32 cellular contexts compared by ENCODE assay signal in genomic region chr11:102050927-102051575, GRCh38. TPM values are rescaled to one million over a fixed set of nuclear protein-coding genes. Genes with fewer than 3 reads are reported as not detected.
"Had no signal": no experiment of that assay in that cellular context is flagged by ENCODE, and none has a peak within 500 bp of the region (broad histone marks: within the 10 kb centered on the region; RNA-seq: fewer than 3 reads in every experiment).

No MANE protein-coding gene starts in this region.

- H3K9me3 ChIP-seq: adrenal gland, ascending aorta, esophagus muscularis mucosa, gastroesophageal sphincter had no signal

- FAIRE-seq: colon had no signal

- ATAC-seq: activated CD4-positive, alpha-beta T cell treated with anti-CD3 and anti-CD28 coated beads for 36 hours; activated CD8-positive, alpha-beta memory T cell treated with anti-CD3 and anti-CD28 coated beads, Interleukin-2, amount 10 ng/mL, durations not matched to agents 7 days and 5 days; activated CD8-positive, alpha-beta T cell treated with anti-CD3 and anti-CD28 coated beads, Interleukin-2, amount 10 ng/mL, durations not matched to agents 7 days and 5 days; activated naive CD8-positive, alpha-beta T cell treated with anti-CD3 and anti-CD28 coated beads, Interleukin-2, amount 50 U/mL, for 24 hours; effector memory CD8-positive, alpha-beta T cell; gastroesophageal sphincter had no signal

- DNase-seq: activated CD4-positive, alpha-beta memory T cell treated with anti-CD3 and anti-CD28 coated beads for 36 hours; activated CD4-positive, alpha-beta T cell treated with anti-CD3 and anti-CD28 coated beads for 36 hours; activated CD4-positive, alpha-beta T cell treated with anti-CD3 and anti-CD28 coated beads, Interleukin-2, amount 10 ng/mL, durations not matched to agents 24 days and 14 days; activated CD4-positive, CD25-positive, alpha-beta regulatory T cell; activated CD4-positive, CD25-positive, alpha-beta regulatory T cell treated with anti-CD3 and anti-CD28 coated beads, Interleukin-2, amount 50 U/mL, for 72 hours; activated CD8-positive, alpha-beta memory T cell treated with anti-CD3 and anti-CD28 coated beads, Interleukin-2, amount 10 ng/mL, durations not matched to agents 7 days and 5 days; activated CD8-positive, alpha-beta memory T cell treated with anti-CD3 and anti-CD28 coated beads, Interleukin-2, amount 50 U/mL, for 4 hours; activated CD8-positive, alpha-beta T cell treated with anti-CD3 and anti-CD28 coated beads, Interleukin-2, amount 10 ng/mL, durations not matched to agents 7 days and 5 days; activated effector memory CD4-positive, alpha-beta T cell treated with anti-CD3 and anti-CD28 coated beads, Interleukin-2, amount 50 U/mL, for 16 hours; activated naive CD4-positive, alpha-beta T cell treated with anti-CD3 and anti-CD28 coated beads for 36 hours; activated naive CD8-positive, alpha-beta T cell treated with anti-CD3 and anti-CD28 coated beads for 36 hours; activated naive CD8-positive, alpha-beta T cell treated with anti-CD3 and anti-CD28 coated beads, Interleukin-2, amount 50 U/mL, for 24 hours; activated T-cell treated with anti-CD3 and anti-CD28 coated beads, Interleukin-2, amount 50 U/mL, for 1 hour; activated T-cell treated with anti-CD3 and anti-CD28 coated beads, Interleukin-2, amount 50 U/mL, for 48 hours; adrenal gland; caudate nucleus; cortex of kidney; dermis blood vessel endothelial cell; effector CD4-positive, alpha-beta T cell; effector memory CD8-positive, alpha-beta T cell; erythroblast; foreskin melanocyte; T-helper 2 cell had no signal

- H3K36me3 Mint-ChIP-seq: activated CD4-positive, alpha-beta memory T cell treated with anti-CD3 and anti-CD28 coated beads for 36 hours; activated CD8-positive, alpha-beta memory T cell treated with anti-CD3 and anti-CD28 coated beads, Interleukin-2, amount 10 ng/mL, durations not matched to agents 7 days and 5 days; activated naive CD4-positive, alpha-beta T cell treated with anti-CD3 and anti-CD28 coated beads, Interleukin-2, amount 50 U/mL, for 24 hours; activated naive CD8-positive, alpha-beta T cell treated with anti-CD3 and anti-CD28 coated beads for 36 hours had no signal

- H3K36me3 ChIP-seq: adrenal gland, ascending aorta, esophagus muscularis mucosa, gastroesophageal sphincter had no signal

- H3K4me3 Mint-ChIP-seq: activated CD4-positive, alpha-beta memory T cell treated with anti-CD3 and anti-CD28 coated beads for 36 hours; activated CD4-positive, alpha-beta T cell treated with anti-CD3 and anti-CD28 coated beads for 36 hours; activated CD4-positive, alpha-beta T cell treated with anti-CD3 and anti-CD28 coated beads, Interleukin-2, amount 10 ng/mL, durations not matched to agents 24 days and 14 days; activated CD8-positive, alpha-beta memory T cell treated with anti-CD3 and anti-CD28 coated beads, Interleukin-2, amount 10 ng/mL, durations not matched to agents 7 days and 5 days; activated CD8-positive, alpha-beta T cell treated with anti-CD3 and anti-CD28 coated beads, Interleukin-2, amount 10 ng/mL, durations not matched to agents 7 days and 5 days; activated naive CD4-positive, alpha-beta T cell treated with anti-CD3 and anti-CD28 coated beads for 36 hours; activated naive CD4-positive, alpha-beta T cell treated with anti-CD3 and anti-CD28 coated beads, Interleukin-2, amount 50 U/mL, for 24 hours; activated naive CD8-positive, alpha-beta T cell treated with anti-CD3 and anti-CD28 coated beads for 36 hours; activated naive CD8-positive, alpha-beta T cell treated with anti-CD3 and anti-CD28 coated beads, Interleukin-2, amount 50 U/mL, for 24 hours; activated T-helper 1 cell treated with anti-CD3 and anti-CD28 coated beads, Interleukin-12 subunit alpha, Interleukin-12 subunit beta, Interleukin-2, Interleukin-4 antibody, amounts not matched to agents 30 ng/mL and 10 ng/mL and 1 ng/mL, durations not matched to agents 14 hours and 24 hours and 36 hours; effector memory CD8-positive, alpha-beta T cell had no signal

- H3K9me3 Mint-ChIP-seq: activated CD4-positive, alpha-beta memory T cell treated with anti-CD3 and anti-CD28 coated beads for 36 hours; activated CD4-positive, alpha-beta T cell treated with anti-CD3 and anti-CD28 coated beads, Interleukin-2, amount 10 ng/mL, durations not matched to agents 24 days and 14 days; activated naive CD4-positive, alpha-beta T cell treated with anti-CD3 and anti-CD28 coated beads for 36 hours; activated naive CD4-positive, alpha-beta T cell treated with anti-CD3 and anti-CD28 coated beads, Interleukin-2, amount 50 U/mL, for 24 hours; activated naive CD8-positive, alpha-beta T cell treated with anti-CD3 and anti-CD28 coated beads for 36 hours; activated T-helper 1 cell treated with anti-CD3 and anti-CD28 coated beads, Interleukin-12 subunit alpha, Interleukin-12 subunit beta, Interleukin-2, Interleukin-4 antibody, amounts not matched to agents 30 ng/mL and 10 ng/mL and 1 ng/mL, durations not matched to agents 14 hours and 24 hours and 36 hours; activated T-helper 2 cell treated with anti-CD3 and anti-CD28 coated beads, Interferon-gamma antibody, Interleukin-2, Interleukin-4, amounts not matched to agents 10 μg/mL and 5 μg/mL and 100 μg/mL, durations not matched to agents 14 hours and 24 hours and 36 hours; effector memory CD8-positive, alpha-beta T cell had no signal

- H3K27ac Mint-ChIP-seq: activated CD4-positive, alpha-beta memory T cell treated with anti-CD3 and anti-CD28 coated beads for 36 hours; activated CD4-positive, alpha-beta T cell treated with anti-CD3 and anti-CD28 coated beads for 36 hours; activated CD4-positive, alpha-beta T cell treated with anti-CD3 and anti-CD28 coated beads, Interleukin-2, amount 10 ng/mL, durations not matched to agents 24 days and 14 days; activated CD8-positive, alpha-beta memory T cell treated with anti-CD3 and anti-CD28 coated beads, Interleukin-2, amount 10 ng/mL, durations not matched to agents 7 days and 5 days; activated CD8-positive, alpha-beta T cell treated with anti-CD3 and anti-CD28 coated beads, Interleukin-2, amount 10 ng/mL, durations not matched to agents 7 days and 5 days; activated naive CD4-positive, alpha-beta T cell treated with anti-CD3 and anti-CD28 coated beads for 36 hours; activated naive CD4-positive, alpha-beta T cell treated with anti-CD3 and anti-CD28 coated beads, Interleukin-2, amount 50 U/mL, for 24 hours; activated naive CD8-positive, alpha-beta T cell treated with anti-CD3 and anti-CD28 coated beads for 36 hours; activated naive CD8-positive, alpha-beta T cell treated with anti-CD3 and anti-CD28 coated beads, Interleukin-2, amount 50 U/mL, for 24 hours; activated T-helper 1 cell treated with anti-CD3 and anti-CD28 coated beads, Interleukin-12 subunit alpha, Interleukin-12 subunit beta, Interleukin-2, Interleukin-4 antibody, amounts not matched to agents 30 ng/mL and 10 ng/mL and 1 ng/mL, durations not matched to agents 14 hours and 24 hours and 36 hours; activated T-helper 2 cell treated with anti-CD3 and anti-CD28 coated beads, Interferon-gamma antibody, Interleukin-2, Interleukin-4, amounts not matched to agents 10 μg/mL and 5 μg/mL and 100 μg/mL, durations not matched to agents 14 hours and 24 hours and 36 hours; effector memory CD8-positive, alpha-beta T cell had no signal

- H3K4me3 ChIP-seq: adrenal gland, ascending aorta, esophagus muscularis mucosa, gastroesophageal sphincter had no signal

- H3K27me3 ChIP-seq: adrenal gland, ascending aorta, esophagus muscularis mucosa, gastroesophageal sphincter had no signal

- H3K27ac ChIP-seq: adrenal gland, ascending aorta, esophagus muscularis mucosa, gastroesophageal sphincter had no signal

RNA-seq across cellular contexts. Expression of gene CFAP300, which starts 3.8 kb away (rescaled TPM):
- total RNA-seq: activated CD4-positive, alpha-beta memory T cell treated with anti-CD3 and anti-CD28 coated beads for 36 hours; activated CD4-positive, alpha-beta T cell treated with anti-CD3 and anti-CD28 coated beads for 36 hours; activated CD4-positive, alpha-beta T cell treated with anti-CD3 and anti-CD28 coated beads, Interleukin-2, amount 10 ng/mL, durations not matched to agents 24 days and 14 days; activated CD8-positive, alpha-beta memory T cell treated with anti-CD3 and anti-CD28 coated beads for 36 hours; activated CD8-positive, alpha-beta memory T cell treated with anti-CD3 and anti-CD28 coated beads, Interleukin-2, amount 10 ng/mL, durations not matched to agents 7 days and 5 days; activated CD8-positive, alpha-beta T cell treated with anti-CD3 and anti-CD28 coated beads, Interleukin-2, amount 10 ng/mL, durations not matched to agents 7 days and 5 days; activated naive CD4-positive, alpha-beta T cell treated with anti-CD3 and anti-CD28 coated beads for 36 hours; activated naive CD8-positive, alpha-beta T cell treated with anti-CD3 and anti-CD28 coated beads for 36 hours; activated T-helper 1 cell treated with anti-CD3 and anti-CD28 coated beads, Interleukin-12 subunit alpha, Interleukin-12 subunit beta, Interleukin-2, Interleukin-4 antibody, amounts not matched to agents 30 ng/mL and 10 ng/mL and 1 ng/mL, durations not matched to agents 14 hours and 24 hours and 36 hours; activated T-helper 2 cell treated with anti-CD3 and anti-CD28 coated beads, Interferon-gamma antibody, Interleukin-2, Interleukin-4, amounts not matched to agents 10 μg/mL and 5 μg/mL and 100 μg/mL, durations not matched to agents 14 hours and 24 hours and 36 hours; ascending aorta; dermis blood vessel endothelial cell; T-helper 1 cell treated with Interleukin-12 subunit alpha and Interleukin-12 subunit beta and Interleukin-4 antibody, amounts not matched to agents 30 ng/mL and 1 ng/mL, for 36 hours had no signal

RNA-seq across cellular contexts. Expression of gene YAP1, which starts 59.2 kb away (rescaled TPM):
- total RNA-seq: activated CD4-positive, alpha-beta T cell treated with anti-CD3 and anti-CD28 coated beads, Interleukin-2, amount 10 ng/mL, durations not matched to agents 24 days and 14 days; activated CD8-positive, alpha-beta T cell treated with anti-CD3 and anti-CD28 coated beads, Interleukin-2, amount 10 ng/mL, durations not matched to agents 7 days and 5 days; activated T-helper 2 cell treated with anti-CD3 and anti-CD28 coated beads, Interferon-gamma antibody, Interleukin-2, Interleukin-4, amounts not matched to agents 10 μg/mL and 5 μg/mL and 100 μg/mL, durations not matched to agents 14 hours and 24 hours and 36 hours had no signal
